ENCODE assay signal across 15 cellular contexts in genomic region chr17:59416184-59416583, GRCh38.
DNase-seq lines count a peak whose midpoint lies in the region; ATAC-seq and TF ChIP-seq lines count a peak whose summit lies in the region.
"Had no signal": no experiment of that assay in that cellular context is flagged by ENCODE, and none has a peak within 500 bp of the region (broad histone marks: within the 10 kb centered on the region; RNA-seq: fewer than 3 reads in every experiment).

No MANE protein-coding gene starts in this region.

- no peak overlapping the region for H3K27ac Mint-ChIP-seq in activated naive CD8-positive, alpha-beta T cell treated with anti-CD3 and anti-CD28 coated beads for 36 hours
- H3K27ac Mint-ChIP-seq in activated naive CD8-positive, alpha-beta T cell treated with anti-CD3 and anti-CD28 coated beads, Interleukin-2, amount 50 U/mL, for 24 hours = no peak overlapping the region
- peak overlapping the region; percentile 39 for H3K27ac Mint-ChIP-seq in activated CD8-positive, alpha-beta T cell treated with anti-CD3 and anti-CD28 coated beads for 36 hours
- peak overlapping the region; percentile 29 for H3K27ac Mint-ChIP-seq in progenitor cell of endocrine pancreas

- TF ChIP-seq CTCF in activated CD8-positive, alpha-beta T cell treated with anti-CD3 and anti-CD28 coated beads for 36 hours (IDR thresholded peaks at IDR 0.05) = no peak
- no peak for TF ChIP-seq CTCF in progenitor cell of endocrine pancreas (IDR thresholded peaks at IDR 0.05; ENCODE audit: unreplicated experiment)

- no peak overlapping the region for H3K4me3 Mint-ChIP-seq in activated naive CD8-positive, alpha-beta T cell treated with anti-CD3 and anti-CD28 coated beads for 36 hours
- H3K4me3 Mint-ChIP-seq in activated naive CD8-positive, alpha-beta T cell treated with anti-CD3 and anti-CD28 coated beads, Interleukin-2, amount 50 U/mL, for 24 hours = no peak overlapping the region
- H3K4me3 Mint-ChIP-seq in activated CD8-positive, alpha-beta T cell treated with anti-CD3 and anti-CD28 coated beads for 36 hours = no peak overlapping the region
- H3K4me3 Mint-ChIP-seq in progenitor cell of endocrine pancreas (ENCODE audit: low read depth) = no peak overlapping the region

- POLR2A ChIA-PET in activated CD8-positive, alpha-beta T cell treated with anti-CD3 and anti-CD28 coated beads for 36 hours (lab: Charles Lee) = interaction anchor here (1.2 to 1.9 kb wide), 2 partner anchors 11 to 26 kb away, joined by 5 read pairs; no protein-coding TSS in a partner anchor

- peak; percentile 12 for DNase-seq in activated naive CD8-positive, alpha-beta T cell treated with anti-CD3 and anti-CD28 coated beads for 36 hours
- DNase-seq in activated naive CD8-positive, alpha-beta T cell treated with anti-CD3 and anti-CD28 coated beads, Interleukin-2, amount 50 U/mL, for 24 hours = no peak
- DNase-seq in OCI-M1 (lab: John Stamatoyannopoulos, UW) (peak; percentile 78), progenitor cell of endocrine pancreas (ENCODE audit: low spot score, unreplicated experiment) (no peak), DMS53 (lab: John Stamatoyannopoulos, UW) (no peak)
- DNase-seq in activated CD8-positive, alpha-beta T cell treated with anti-CD3 and anti-CD28 coated beads for 36 hours = peak; percentile 44
- DNase-seq: Caco-2, DMS153, EL, H7, NCI-H1092 treated with DMSO at 0.1 percent for 48 hours, NCI-H2081 treated with DMSO at 0.1 percent for 48 hours, NCI-H510A, NCI-H774 had no signal

- intact Hi-C loops in activated CD8-positive, alpha-beta T cell treated with anti-CD3 and anti-CD28 coated beads for 36 hours (cut with micrococcal nuclease) = no loop called here

- no peaks in the 10 kb centered on the region for H3K9me3 Mint-ChIP-seq in activated naive CD8-positive, alpha-beta T cell treated with anti-CD3 and anti-CD28 coated beads for 36 hours
- no peaks in the 10 kb centered on the region for H3K9me3 Mint-ChIP-seq in activated naive CD8-positive, alpha-beta T cell treated with anti-CD3 and anti-CD28 coated beads, Interleukin-2, amount 50 U/mL, for 24 hours
- no peaks in the 10 kb centered on the region for H3K9me3 Mint-ChIP-seq in activated CD8-positive, alpha-beta T cell treated with anti-CD3 and anti-CD28 coated beads for 36 hours
- no peaks in the 10 kb centered on the region for H3K9me3 Mint-ChIP-seq in progenitor cell of endocrine pancreas (ENCODE audit: low read depth)

- H3K27me3 Mint-ChIP-seq in activated naive CD8-positive, alpha-beta T cell treated with anti-CD3 and anti-CD28 coated beads for 36 hours = no peaks in the 10 kb centered on the region
- H3K27me3 Mint-ChIP-seq in activated naive CD8-positive, alpha-beta T cell treated with anti-CD3 and anti-CD28 coated beads, Interleukin-2, amount 50 U/mL, for 24 hours = no peaks in the 10 kb centered on the region
- H3K27me3 Mint-ChIP-seq in activated CD8-positive, alpha-beta T cell treated with anti-CD3 and anti-CD28 coated beads for 36 hours = no peaks in the 10 kb centered on the region
- H3K27me3 Mint-ChIP-seq in progenitor cell of endocrine pancreas = no peaks in the 10 kb centered on the region

- H3K36me3 Mint-ChIP-seq in activated naive CD8-positive, alpha-beta T cell treated with anti-CD3 and anti-CD28 coated beads for 36 hours = no peaks in the 10 kb centered on the region
- H3K36me3 Mint-ChIP-seq in activated naive CD8-positive, alpha-beta T cell treated with anti-CD3 and anti-CD28 coated beads, Interleukin-2, amount 50 U/mL, for 24 hours (ENCODE audit: low read depth) = no peaks in the 10 kb centered on the region
- H3K36me3 Mint-ChIP-seq in activated CD8-positive, alpha-beta T cell treated with anti-CD3 and anti-CD28 coated beads for 36 hours (ENCODE audit: low read depth) = no peaks in the 10 kb centered on the region
- peaks cover under 1% of the 10 kb centered on the region for H3K36me3 Mint-ChIP-seq in progenitor cell of endocrine pancreas (ENCODE audit: insufficient read depth)

- peaks cover 30% of the 10 kb centered on the region for H3K4me1 Mint-ChIP-seq in activated naive CD8-positive, alpha-beta T cell treated with anti-CD3 and anti-CD28 coated beads for 36 hours
- H3K4me1 Mint-ChIP-seq in activated naive CD8-positive, alpha-beta T cell treated with anti-CD3 and anti-CD28 coated beads, Interleukin-2, amount 50 U/mL, for 24 hours = peaks cover 28% of the 10 kb centered on the region
- peaks cover 26% of the 10 kb centered on the region for H3K4me1 Mint-ChIP-seq in activated CD8-positive, alpha-beta T cell treated with anti-CD3 and anti-CD28 coated beads for 36 hours (ENCODE audit: low read depth)
- H3K4me1 Mint-ChIP-seq in progenitor cell of endocrine pancreas (ENCODE audit: low read depth) = peaks cover 9% of the 10 kb centered on the region

- ATAC-seq in activated naive CD8-positive, alpha-beta T cell treated with anti-CD3 and anti-CD28 coated beads, Interleukin-2, amount 50 U/mL, for 24 hours = no peak
- ATAC-seq in activated CD8-positive, alpha-beta T cell treated with anti-CD3 and anti-CD28 coated beads for 36 hours = peak; percentile 81
- ATAC-seq in GM19452 (IDR thresholded peaks at IDR 0.05; ENCODE audit: unreplicated experiment) = no peak

- CTCF ChIA-PET in activated CD8-positive, alpha-beta T cell treated with anti-CD3 and anti-CD28 coated beads for 36 hours (lab: Charles Lee) = interaction anchor here (1.1 to 2.5 kb wide), 6 partner anchors 9 to 105 kb away, joined by 3 to 9 read pairs (median 4); no protein-coding TSS in a partner anchor

Comparison
In these comparisons a context has a peak if more than half of its experiments do, and no peak if none do; other contexts are left out.
1. DNase-seq: peak in activated naive CD8-positive, alpha-beta T cell treated with anti-CD3 and anti-CD28 coated beads for 36 hours (single experiment), OCI-M1 (single experiment) and activated CD8-positive, alpha-beta T cell treated with anti-CD3 and anti-CD28 coated beads for 36 hours (single experiment); none in activated naive CD8-positive, alpha-beta T cell treated with anti-CD3 and anti-CD28 coated beads, Interleukin-2, amount 50 U/mL, for 24 hours (single experiment), progenitor cell of endocrine pancreas (single experiment) and DMS53 (single experiment).
2. H3K27ac Mint-ChIP-seq: peak in activated CD8-positive, alpha-beta T cell treated with anti-CD3 and anti-CD28 coated beads for 36 hours (single experiment) and progenitor cell of endocrine pancreas (single experiment); none in activated naive CD8-positive, alpha-beta T cell treated with anti-CD3 and anti-CD28 coated beads for 36 hours (single experiment) and activated naive CD8-positive, alpha-beta T cell treated with anti-CD3 and anti-CD28 coated beads, Interleukin-2, amount 50 U/mL, for 24 hours (single experiment).